In the genomic region with DNA sequence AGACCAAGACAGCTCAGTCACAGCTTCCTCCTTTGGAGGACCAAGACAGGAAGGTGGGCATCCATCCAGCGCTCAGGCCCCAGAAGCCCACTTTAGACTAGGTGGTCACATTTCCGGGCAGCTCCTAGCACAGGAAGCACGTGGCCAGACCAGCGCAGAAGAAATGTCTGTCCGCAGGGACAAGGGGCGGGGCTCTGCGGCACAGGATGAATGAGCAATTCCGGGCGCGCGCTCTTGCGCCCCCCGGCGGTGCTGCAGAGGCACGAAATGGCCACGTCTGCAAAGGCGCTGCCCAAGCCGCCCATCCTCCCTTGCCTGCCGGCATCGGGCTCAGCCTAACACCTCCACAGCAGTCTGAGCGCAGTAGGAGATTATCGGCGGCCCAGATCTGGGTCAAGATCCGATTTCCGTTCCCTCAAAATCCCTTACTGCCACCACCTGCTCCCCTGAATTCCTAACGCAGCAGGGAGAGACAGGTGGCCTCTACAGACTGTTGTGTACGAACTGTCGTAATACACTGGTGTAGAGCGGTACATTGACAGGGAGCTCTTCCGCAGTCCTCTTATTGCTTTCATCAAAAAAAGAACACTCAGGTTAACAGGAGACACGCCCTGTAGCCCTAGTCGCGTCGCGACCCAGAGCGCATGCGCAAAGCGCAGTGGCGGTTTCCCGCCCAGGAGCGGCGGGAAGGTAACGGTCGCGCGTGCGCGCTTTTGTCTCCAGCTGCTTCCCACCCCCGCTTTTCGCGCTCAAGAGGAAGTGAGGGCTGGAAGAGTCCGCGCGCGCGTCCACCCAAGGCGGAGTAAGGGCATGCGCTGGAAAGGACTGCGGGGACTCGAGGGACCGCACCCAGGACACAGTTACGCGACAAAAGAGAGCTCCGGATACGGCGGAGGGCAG, we compare ENCODE assay signal across 8 cellular contexts. TPM values are rescaled to one million over a fixed set of nuclear protein-coding genes. Genes with fewer than 3 reads are reported as not detected.
DNase-seq lines count a peak whose midpoint lies in the region; ATAC-seq and FAIRE-seq lines count a peak whose summit lies in the region.

No MANE protein-coding gene starts in this region.

- H3F3A ChIP-seq in GM23248 (ENCODE audit: insufficient read depth), result peaks cover 57% of the 10 kb centered on the region

- H3K9ac ChIP-seq in GM23248 (peak overlapping the region; percentile 98), Karpas-422 (ENCODE audit: low read length) (peak overlapping the region; percentile 97)

- DNase-seq in Daoy (ENCODE audit: low read depth) (peak; percentile 96), GM23248 (peak; percentile 98), Karpas-422 (peak; percentile 96), RCC 7860 (ENCODE audit: low spot score) (peak; percentile 86), fibroblast of gingiva (ENCODE audit: low read depth) (peak; percentile 93)
- peak; percentile 92 for DNase-seq in activated T-helper 1 cell treated with anti-CD3 and anti-CD28 coated beads, Interleukin-12 subunit alpha, Interleukin-12 subunit beta, Interleukin-2, Interleukin-4 antibody, amounts not matched to agents 30 ng/mL and 10 ng/mL and 1 ng/mL, durations not matched to agents 14 hours and 24 hours and 36 hours (ENCODE audit: low spot score)
- DNase-seq in naive thymus-derived CD4-positive, alpha-beta T cell, result peak; percentile 87 to 95 (median 94)
- peak; percentile 94 to 95 for DNase-seq in stimulated activated effector memory CD8-positive, alpha-beta T cell treated with anti-CD3 and anti-CD28 coated beads, Interleukin-12 subunit alpha, Interleukin-12 subunit beta, amount 100 ng/mL, for 72 hours (ENCODE audit: low spot score in 2 of 2)

- H3K79me2 ChIP-seq in GM23248 (ENCODE audit: insufficient read depth) (peaks cover 58% of the 10 kb centered on the region), Karpas-422 (ENCODE audit: low read length) (peaks cover 26% of the 10 kb centered on the region)

- H2AFZ ChIP-seq in GM23248 (no peak overlapping the region), Karpas-422 (ENCODE audit: low read length) (no peak overlapping the region)

- H3K27me3 Mint-ChIP-seq in activated T-helper 1 cell treated with anti-CD3 and anti-CD28 coated beads, Interleukin-12 subunit alpha, Interleukin-12 subunit beta, Interleukin-2, Interleukin-4 antibody, amounts not matched to agents 30 ng/mL and 10 ng/mL and 1 ng/mL, durations not matched to agents 14 hours and 24 hours and 36 hours (ENCODE audit: insufficient read depth), result no peaks in the 10 kb centered on the region
- peaks cover 0 to 7% (median 0%) of the 10 kb centered on the region in 5 donors for H3K27me3 Mint-ChIP-seq in naive thymus-derived CD4-positive, alpha-beta T cell

- peak; percentile 77 for ATAC-seq in naive thymus-derived CD4-positive, alpha-beta T cell
- ATAC-seq in stimulated activated effector memory CD8-positive, alpha-beta T cell treated with anti-CD3 and anti-CD28 coated beads, Interleukin-12 subunit alpha, Interleukin-12 subunit beta, amount 100 ng/mL, for 72 hours, result peak; percentile 77

- H3K4me3 ChIP-seq in GM23248 (peak overlapping the region; percentile 91), Karpas-422 (ENCODE audit: low read length) (peak overlapping the region; percentile 92)
- H3K4me3 ChIP-seq in naive thymus-derived CD4-positive, alpha-beta T cell (ENCODE audit: low read length), result peak overlapping the region; percentile 92

- H4K20me1 ChIP-seq in GM23248 (ENCODE audit: insufficient read depth) (peaks cover 12% of the 10 kb centered on the region; the same call in 1 of the 2 replicates), Karpas-422 (ENCODE audit: insufficient read depth, low read depth, low read length) (peaks cover 18% of the 10 kb centered on the region)

- 0 to 1% methylated on average over 66 of the region's 66 CpGs for WGBS in GM23248 (ENCODE audit: low coverage in 1 of 2, low lambda C conversion rate in 2 of 2, missing lambda C conversion rate in 2 of 2), 2 experiments

- FAIRE-seq in RCC 7860 (lab: Jason Lieb, UNC), result no peak

- POLR2A ChIA-PET in naive thymus-derived CD4-positive, alpha-beta T cell (lab: Charles Lee), result interaction anchor here (0.5 to 6.3 kb wide), 42 partner anchors 9 to 611 kb away, joined by 3 to 226 read pairs (median 6); a partner anchor contains a TSS

- H3K4me1 ChIP-seq in GM23248 (ENCODE audit: insufficient read depth) (peaks cover 24% of the 10 kb centered on the region), Karpas-422 (ENCODE audit: low read length) (peaks cover 35% of the 10 kb centered on the region)
- peaks cover 24 to 27% of the 10 kb centered on the region in 2 donors for H3K4me1 ChIP-seq in naive thymus-derived CD4-positive, alpha-beta T cell (ENCODE audit: control insufficient read depth in 2 of 2, insufficient read depth in 2 of 2, low read length in 2 of 2)

- H3K4me1 Mint-ChIP-seq in activated T-helper 1 cell treated with anti-CD3 and anti-CD28 coated beads, Interleukin-12 subunit alpha, Interleukin-12 subunit beta, Interleukin-2, Interleukin-4 antibody, amounts not matched to agents 30 ng/mL and 10 ng/mL and 1 ng/mL, durations not matched to agents 14 hours and 24 hours and 36 hours (ENCODE audit: low read depth), result peaks cover 59% of the 10 kb centered on the region
- peaks cover 24 to 61% (median 55%) of the 10 kb centered on the region in 7 donors for H3K4me1 Mint-ChIP-seq in naive thymus-derived CD4-positive, alpha-beta T cell
- peaks cover 43% of the 10 kb centered on the region for H3K4me1 Mint-ChIP-seq in stimulated activated effector memory CD8-positive, alpha-beta T cell treated with anti-CD3 and anti-CD28 coated beads, Interleukin-12 subunit alpha, Interleukin-12 subunit beta, amount 100 ng/mL, for 72 hours

- peak overlapping the region; percentile 98 for H3K4me3 Mint-ChIP-seq in activated T-helper 1 cell treated with anti-CD3 and anti-CD28 coated beads, Interleukin-12 subunit alpha, Interleukin-12 subunit beta, Interleukin-2, Interleukin-4 antibody, amounts not matched to agents 30 ng/mL and 10 ng/mL and 1 ng/mL, durations not matched to agents 14 hours and 24 hours and 36 hours
- H3K4me3 Mint-ChIP-seq in naive thymus-derived CD4-positive, alpha-beta T cell, result peak overlapping the region; percentile 95 to 99 (median 98)
- H3K4me3 Mint-ChIP-seq in stimulated activated effector memory CD8-positive, alpha-beta T cell treated with anti-CD3 and anti-CD28 coated beads, Interleukin-12 subunit alpha, Interleukin-12 subunit beta, amount 100 ng/mL, for 72 hours, result peak overlapping the region; percentile 97

- H3K9me2 ChIP-seq in GM23248 (ENCODE audit: insufficient read depth) (no peaks in the 10 kb centered on the region), Karpas-422 (replicated peaks; ENCODE audit: insufficient read depth, low read length) (no peaks in the 10 kb centered on the region)

- H3K4me2 ChIP-seq in GM23248 (ENCODE audit: unreplicated experiment) (peak overlapping the region; percentile 98), Karpas-422 (ENCODE audit: low read depth, low read length, poor library complexity, severe bottlenecking) (peak overlapping the region; percentile 87)

- H3K27me3 ChIP-seq in GM23248 (replicated peaks; ENCODE audit: insufficient read depth) (no peaks in the 10 kb centered on the region), Karpas-422 (ENCODE audit: low read length) (no peaks in the 10 kb centered on the region)
- H3K27me3 ChIP-seq in naive thymus-derived CD4-positive, alpha-beta T cell (ENCODE audit: control insufficient read depth in 2 of 2, insufficient read depth in 2 of 2, low read length in 2 of 2), result no peaks in the 10 kb centered on the region

- in situ Hi-C loops in GM23248 (cut with MboI), result no loop called here

- H3K36me3 ChIP-seq in GM23248 (ENCODE audit: low read depth) (peaks cover 27% of the 10 kb centered on the region), Karpas-422 (ENCODE audit: insufficient read depth, low read length) (peaks cover 29% of the 10 kb centered on the region)
- H3K36me3 ChIP-seq in naive thymus-derived CD4-positive, alpha-beta T cell (ENCODE audit: control insufficient read depth in 2 of 3, insufficient read depth in 3 of 3, low read length in 3 of 3), result peaks cover 14 to 33% (median 16%) of the 10 kb centered on the region in 3 experiments

- intact Hi-C loops in activated T-helper 1 cell treated with anti-CD3 and anti-CD28 coated beads, Interleukin-12 subunit alpha, Interleukin-12 subunit beta, Interleukin-2, Interleukin-4 antibody, amounts not matched to agents 30 ng/mL and 10 ng/mL and 1 ng/mL, durations not matched to agents 14 hours and 24 hours and 36 hours (cut with micrococcal nuclease), result loop anchor here (1.0 to 5.0 kb wide), 14 partner anchors 20 to 611 kb away; a partner anchor contains a TSS
- intact Hi-C loops in naive thymus-derived CD4-positive, alpha-beta T cell (cut with micrococcal nuclease), result loop anchor here (1.0 to 5.0 kb wide), 18 partner anchors 20 to 612 kb away; a partner anchor contains a TSS

- H3K36me3 Mint-ChIP-seq in activated T-helper 1 cell treated with anti-CD3 and anti-CD28 coated beads, Interleukin-12 subunit alpha, Interleukin-12 subunit beta, Interleukin-2, Interleukin-4 antibody, amounts not matched to agents 30 ng/mL and 10 ng/mL and 1 ng/mL, durations not matched to agents 14 hours and 24 hours and 36 hours (ENCODE audit: low read depth), result peaks cover 45% of the 10 kb centered on the region
- H3K36me3 Mint-ChIP-seq in naive thymus-derived CD4-positive, alpha-beta T cell, result peaks cover 0 to 36% (median 21%) of the 10 kb centered on the region in 5 donors
- H3K36me3 Mint-ChIP-seq in stimulated activated effector memory CD8-positive, alpha-beta T cell treated with anti-CD3 and anti-CD28 coated beads, Interleukin-12 subunit alpha, Interleukin-12 subunit beta, amount 100 ng/mL, for 72 hours, result peaks cover 63% of the 10 kb centered on the region

- H3K27ac ChIP-seq in GM23248 (peak overlapping the region; percentile 99), Karpas-422 (ENCODE audit: low read length) (peak overlapping the region; percentile 95)
- H3K27ac ChIP-seq in naive thymus-derived CD4-positive, alpha-beta T cell (ENCODE audit: low read depth, low read length), result peak overlapping the region; percentile 95

- CTCF ChIA-PET in naive thymus-derived CD4-positive, alpha-beta T cell (lab: Charles Lee), result interaction anchor here (0.6 to 2.9 kb wide), 22 partner anchors 13 to 1006 kb away, joined by 3 to 19 read pairs (median 3); a partner anchor contains a TSS

- peak overlapping the region; percentile 93 for H3K27ac Mint-ChIP-seq in activated T-helper 1 cell treated with anti-CD3 and anti-CD28 coated beads, Interleukin-12 subunit alpha, Interleukin-12 subunit beta, Interleukin-2, Interleukin-4 antibody, amounts not matched to agents 30 ng/mL and 10 ng/mL and 1 ng/mL, durations not matched to agents 14 hours and 24 hours and 36 hours
- H3K27ac Mint-ChIP-seq in naive thymus-derived CD4-positive, alpha-beta T cell, result peak overlapping the region; percentile 97 to 99 (median 99)
- peak overlapping the region; percentile 100 for H3K27ac Mint-ChIP-seq in stimulated activated effector memory CD8-positive, alpha-beta T cell treated with anti-CD3 and anti-CD28 coated beads, Interleukin-12 subunit alpha, Interleukin-12 subunit beta, amount 100 ng/mL, for 72 hours

- no peaks in the 10 kb centered on the region for H3K9me3 Mint-ChIP-seq in activated T-helper 1 cell treated with anti-CD3 and anti-CD28 coated beads, Interleukin-12 subunit alpha, Interleukin-12 subunit beta, Interleukin-2, Interleukin-4 antibody, amounts not matched to agents 30 ng/mL and 10 ng/mL and 1 ng/mL, durations not matched to agents 14 hours and 24 hours and 36 hours
- H3K9me3 Mint-ChIP-seq in naive thymus-derived CD4-positive, alpha-beta T cell, result peaks cover 0 to 5% (median 0%) of the 10 kb centered on the region in 11 donors
- H3K9me3 Mint-ChIP-seq in stimulated activated effector memory CD8-positive, alpha-beta T cell treated with anti-CD3 and anti-CD28 coated beads, Interleukin-12 subunit alpha, Interleukin-12 subunit beta, amount 100 ng/mL, for 72 hours, result no peaks in the 10 kb centered on the region

- H3K9me3 ChIP-seq in GM23248 (ENCODE audit: low read depth) (no peaks in the 10 kb centered on the region), Karpas-422 (ENCODE audit: low read length) (no peaks in the 10 kb centered on the region)
- no peaks in the 10 kb centered on the region for H3K9me3 ChIP-seq in naive thymus-derived CD4-positive, alpha-beta T cell (ENCODE audit: control insufficient read depth in 2 of 3, low read length in 3 of 3)

RNA-seq across cellular contexts. Expression of a gene that starts 0.8 kb away (rescaled TPM):
- total RNA-seq in Daoy (2014; rRNA removed; shearing (Covaris generic)), result 3,979 and 4,039 TPM in 2 replicates
- 1,598 and 1,776 TPM in 2 replicates for total RNA-seq in GM23248 (2014; rRNA removed; shearing (Covaris generic))
- 1,195 and 1,237 TPM in 2 replicates for polyA plus RNA-seq in GM23248 (2016; fragmentation: Nextera tagmentation; extraction: Ambion mirVana)
- total RNA-seq in Karpas-422 (2014; rRNA removed; shearing (Covaris generic); ENCODE audit: low replicate concordance), result 770 and 904 TPM in 2 replicates
- total RNA-seq in activated T-helper 1 cell treated with anti-CD3 and anti-CD28 coated beads, Interleukin-12 subunit alpha, Interleukin-12 subunit beta, Interleukin-2, Interleukin-4 antibody, amounts not matched to agents 30 ng/mL and 10 ng/mL and 1 ng/mL, durations not matched to agents 14 hours and 24 hours and 36 hours, result 1,521 TPM in 2 replicates
- total RNA-seq in naive thymus-derived CD4-positive, alpha-beta T cell, result 1,000 to 10,000 TPM in 1 of 5 experiments, 100 to 1,000 TPM in 4; 124 to 1,463 (median 279) TPM
- polyA plus RNA-seq in naive thymus-derived CD4-positive, alpha-beta T cell, result 100 to 1,000 TPM; 473 to 648 TPM

RNA-seq across cellular contexts. Expression of a gene that starts 19.8 kb away (rescaled TPM):
- total RNA-seq in Daoy (2014; rRNA removed; shearing (Covaris generic)), result 18.2 and 19.6 TPM in 2 replicates
- total RNA-seq in GM23248 (2014; rRNA removed; shearing (Covaris generic)), result 22.0 and 62.9 TPM in 2 replicates
- polyA plus RNA-seq in GM23248 (2016; fragmentation: Nextera tagmentation; extraction: Ambion mirVana), result 28.2 and 31.6 TPM in 2 replicates
- 17.5 and 46.8 TPM in 2 replicates for total RNA-seq in Karpas-422 (2014; rRNA removed; shearing (Covaris generic); ENCODE audit: low replicate concordance)
- total RNA-seq in activated T-helper 1 cell treated with anti-CD3 and anti-CD28 coated beads, Interleukin-12 subunit alpha, Interleukin-12 subunit beta, Interleukin-2, Interleukin-4 antibody, amounts not matched to agents 30 ng/mL and 10 ng/mL and 1 ng/mL, durations not matched to agents 14 hours and 24 hours and 36 hours, result 50.4 and 52.5 TPM in 2 replicates
- 100 to 1,000 TPM in 4 of 5 experiments, 10 to 100 TPM in 1; 67.4 to 328 (median 263) TPM for total RNA-seq in naive thymus-derived CD4-positive, alpha-beta T cell
- polyA plus RNA-seq in naive thymus-derived CD4-positive, alpha-beta T cell, result 10 to 100 TPM; 40.7 to 58.6 TPM

RNA-seq across cellular contexts. Expression of a gene that starts 35.8 kb away (rescaled TPM):
- total RNA-seq in Daoy (2014; rRNA removed; shearing (Covaris generic)), result not detected in 2 replicates
- total RNA-seq in GM23248 (2014; rRNA removed; shearing (Covaris generic)), result not detected in 2 replicates
- not detected in 2 replicates for polyA plus RNA-seq in GM23248 (2016; fragmentation: Nextera tagmentation; extraction: Ambion mirVana)
- 0.26 and 0.36 TPM in 2 replicates for total RNA-seq in Karpas-422 (2014; rRNA removed; shearing (Covaris generic); ENCODE audit: low replicate concordance)
- 0.10 TPM in 1 of 2 replicates, not detected in the other for total RNA-seq in activated T-helper 1 cell treated with anti-CD3 and anti-CD28 coated beads, Interleukin-12 subunit alpha, Interleukin-12 subunit beta, Interleukin-2, Interleukin-4 antibody, amounts not matched to agents 30 ng/mL and 10 ng/mL and 1 ng/mL, durations not matched to agents 14 hours and 24 hours and 36 hours
- under 1 TPM; 0.24 to 0.91 (median 0.76) TPM for total RNA-seq in naive thymus-derived CD4-positive, alpha-beta T cell
- polyA plus RNA-seq in naive thymus-derived CD4-positive, alpha-beta T cell, result not detected

RNA-seq across cellular contexts. Expression of a gene that starts 58.5 kb away (rescaled TPM):
- total RNA-seq in Daoy (2014; rRNA removed; shearing (Covaris generic)), result 306 and 316 TPM in 2 replicates
- 628 and 639 TPM in 2 replicates for total RNA-seq in GM23248 (2014; rRNA removed; shearing (Covaris generic))
- polyA plus RNA-seq in GM23248 (2016; fragmentation: Nextera tagmentation; extraction: Ambion mirVana), result 452 and 467 TPM in 2 replicates
- 126 and 139 TPM in 2 replicates for total RNA-seq in Karpas-422 (2014; rRNA removed; shearing (Covaris generic); ENCODE audit: low replicate concordance)
- 46.7 and 47.2 TPM in 2 replicates for total RNA-seq in activated T-helper 1 cell treated with anti-CD3 and anti-CD28 coated beads, Interleukin-12 subunit alpha, Interleukin-12 subunit beta, Interleukin-2, Interleukin-4 antibody, amounts not matched to agents 30 ng/mL and 10 ng/mL and 1 ng/mL, durations not matched to agents 14 hours and 24 hours and 36 hours
- 100 to 1,000 TPM in 2 of 5 experiments, 10 to 100 TPM in 3; 61.8 to 492 (median 98.8) TPM for total RNA-seq in naive thymus-derived CD4-positive, alpha-beta T cell
- polyA plus RNA-seq in naive thymus-derived CD4-positive, alpha-beta T cell, result 100 to 1,000 TPM; 176 to 178 TPM

Comparison
In these comparisons a context has a peak if more than half of its experiments do, and no peak if none do; other contexts are left out.
1. Peak in every context shown above with its lines: DNase-seq, ATAC-seq, H3K4me3 ChIP-seq and H3K27ac ChIP-seq.